23 cellular contexts compared by ENCODE assay signal in the genomic region with DNA sequence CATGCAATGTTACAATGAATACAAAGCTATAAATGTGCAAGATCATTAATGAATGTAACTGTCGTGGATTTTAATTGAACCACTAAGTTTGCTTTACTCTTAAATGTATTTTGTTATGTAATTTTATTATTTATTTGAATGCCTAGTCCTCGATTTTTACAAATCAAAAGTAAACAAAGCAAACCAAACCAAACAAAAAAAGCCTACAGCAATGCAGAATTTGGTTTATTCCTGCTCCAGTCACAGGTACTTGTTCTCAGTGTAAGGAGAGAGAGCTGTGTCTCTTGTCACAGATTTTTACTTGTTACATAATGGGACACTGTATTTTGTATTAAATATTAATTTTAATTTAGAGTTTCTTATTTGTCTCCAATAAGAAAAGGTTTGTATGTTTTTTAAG.
"Had no signal": no experiment of that assay in that cellular context is flagged by ENCODE, and none has a peak within 500 bp of the region (broad histone marks: within the 10 kb centered on the region; RNA-seq: fewer than 3 reads in every experiment).

No MANE protein-coding gene starts in this region.

- H3K9me3 ChIP-seq: gastroesophageal sphincter, suprapubic skin, tibial artery, upper lobe of right lung had no signal

- H3K79me2 ChIP-seq: hepatocyte had no signal

- H3K4me2 ChIP-seq: hepatocyte had no signal

- ATAC-seq: activated CD4-positive, alpha-beta T cell treated with anti-CD3 and anti-CD28 coated beads for 36 hours; effector memory CD8-positive, alpha-beta T cell; gastroesophageal sphincter; left cardiac atrium; left ventricle myocardium superior; mucosa of descending colon; natural killer cell treated with Interleukin-12 subunit alpha and Interleukin-12 subunit beta and Interleukin-15 and Interleukin-18, amount 100 ng/mL, for 72 hours; right cardiac atrium had no signal

- DNase-seq: activated CD4-positive, alpha-beta T cell treated with anti-CD3 and anti-CD28 coated beads for 36 hours; activated CD4-positive, alpha-beta T cell treated with anti-CD3 and anti-CD28 coated beads, Interleukin-2, amount 50 U/mL, for 48 hours; activated CD4-positive, CD25-positive, alpha-beta regulatory T cell; activated CD8-positive, alpha-beta memory T cell treated with anti-CD3 and anti-CD28 coated beads for 24 hours; activated effector memory CD4-positive, alpha-beta T cell treated with Interleukin-2 at 50 U/mL for 16 hours; activated naive CD4-positive, alpha-beta T cell treated with Interleukin-2 at 50 U/mL for 16 hours; aorta; cortex of kidney; effector memory CD8-positive, alpha-beta T cell; erythroblast; left cardiac atrium; left ventricle myocardium superior; mucosa of descending colon; right cardiac atrium; spleen; stimulated activated naive CD4-positive, alpha-beta T cell; tibial artery; upper lobe of right lung had no signal

- H3K27ac ChIP-seq: cardiac muscle cell, gastroesophageal sphincter, hepatocyte, spleen, suprapubic skin, tibial artery, upper lobe of right lung had no signal

- H3K27me3 ChIP-seq: cardiac muscle cell, gastroesophageal sphincter, hepatocyte, spleen, suprapubic skin, tibial artery, upper lobe of right lung had no signal

- H2AFZ ChIP-seq: hepatocyte had no signal

- H3K4me1 ChIP-seq: gastroesophageal sphincter, spleen, suprapubic skin, tibial artery, upper lobe of right lung had no signal

- H3K4me3 ChIP-seq: cardiac muscle cell, gastroesophageal sphincter, hepatocyte, mucosa of descending colon, spleen, suprapubic skin, tibial artery, upper lobe of right lung had no signal

- H3K36me3 ChIP-seq: cardiac muscle cell, gastroesophageal sphincter, spleen, suprapubic skin, tibial artery, upper lobe of right lung had no signal
